8 cellular contexts compared by ENCODE assay signal in genomic region chr2:33441235-33441810, GRCh38. TPM values are rescaled to one million over a fixed set of nuclear protein-coding genes. Genes with fewer than 3 reads are reported as not detected.
DNase-seq lines count a peak whose midpoint lies in the region; ATAC-seq and TF ChIP-seq lines count a peak whose summit lies in the region.

No MANE protein-coding gene starts in this region.

- H3K9me3 Mint-ChIP-seq in activated CD8-positive, alpha-beta T cell treated with anti-CD3 and anti-CD28 coated beads for 36 hours = no peaks in the 10 kb centered on the region
- H3K9me3 Mint-ChIP-seq in progenitor cell of endocrine pancreas (ENCODE audit: low read depth) = no peaks in the 10 kb centered on the region

- POLR2A ChIA-PET in HCT116 (lab: Charles Lee) = no interaction called here
- POLR2A ChIA-PET in activated CD8-positive, alpha-beta T cell treated with anti-CD3 and anti-CD28 coated beads for 36 hours (lab: Charles Lee) = no interaction called here

- no peaks in the 10 kb centered on the region for H3K9me2 ChIP-seq in HCT116 (ENCODE audit: insufficient read depth)

- no peaks in the 10 kb centered on the region for H3K9me3 ChIP-seq in HCT116 (ENCODE audit: control insufficient read depth in 1 of 2, insufficient read depth in 1 of 2, low read depth in 1 of 2, low read length in 2 of 2)

- no peak overlapping the region for H3K4me3 ChIP-seq in HCT116 (replicated peaks in 1 of 2; ENCODE audit: low read depth in 1 of 2, low read length in 2 of 2)

- no peak overlapping the region for H3K27ac ChIP-seq in 22Rv1
- no peak overlapping the region for H3K27ac ChIP-seq in HCT116 (ENCODE audit: low read depth, low read length)

- intact Hi-C loops in HCT116 (cut with micrococcal nuclease) = loop anchor here (5.0 kb wide), 1 partner anchor 404 kb away; no protein-coding TSS in a partner anchor
- intact Hi-C loops in activated CD8-positive, alpha-beta T cell treated with anti-CD3 and anti-CD28 coated beads for 36 hours (cut with micrococcal nuclease) = no loop called here

- no peaks in the 10 kb centered on the region for H3K4me1 ChIP-seq in HCT116 (ENCODE audit: control insufficient read depth in 1 of 2, insufficient read depth in 2 of 2, low read length in 2 of 2)

- TF ChIP-seq CTCF in 22Rv1 (IDR thresholded peaks at IDR 0.05) = peak; percentile 82
- TF ChIP-seq CTCF in HCT116 (IDR thresholded peaks at IDR 0.05 in 2 of 3, conservative IDR thresholded peaks at IDR 0.05 in 1 of 3; ENCODE audit: borderline replicate concordance in 1 of 3, insufficient read depth in 1 of 3, low read depth in 2 of 3, low read length in 2 of 3) = peak; percentile 49 to 72 (median 62); a peak in 5 of 6 replicates
- TF ChIP-seq CTCF in activated CD8-positive, alpha-beta T cell treated with anti-CD3 and anti-CD28 coated beads for 36 hours (IDR thresholded peaks at IDR 0.05) = peak; percentile 38
- peak; percentile 70 for TF ChIP-seq CTCF in progenitor cell of endocrine pancreas (IDR thresholded peaks at IDR 0.05; ENCODE audit: unreplicated experiment)

- peak overlapping the region; percentile 73 for H2AFZ ChIP-seq in HCT116 (ENCODE audit: low read depth, low read length, poor library complexity, severe bottlenecking)

- no TSS peak for BruUV-seq in HCT116 (replicated peaks; lab: Mats Ljungman, UMichigan)

- no peaks in the 10 kb centered on the region for H4K20me1 ChIP-seq in HCT116 (ENCODE audit: insufficient read depth)

- CTCF ChIA-PET in HCT116 (lab: Charles Lee) = interaction anchor here (0.6 to 1.9 kb wide), 8 partner anchors 9 to 158 kb away, joined by 3 to 23 read pairs (median 4); no protein-coding TSS in a partner anchor
- CTCF ChIA-PET in activated CD8-positive, alpha-beta T cell treated with anti-CD3 and anti-CD28 coated beads for 36 hours (lab: Charles Lee) = interaction anchor here (0.8 to 1.4 kb wide), 7 partner anchors 9 to 142 kb away, joined by 3 to 5 read pairs (median 3); no protein-coding TSS in a partner anchor

- H3K36me3 ChIP-seq in HCT116 (ENCODE audit: control insufficient read depth in 1 of 2, insufficient read depth in 2 of 2, low read length in 2 of 2) = no peaks in the 10 kb centered on the region

- no peaks in the 10 kb centered on the region for H3K4me1 Mint-ChIP-seq in activated CD8-positive, alpha-beta T cell treated with anti-CD3 and anti-CD28 coated beads for 36 hours (ENCODE audit: low read depth)
- H3K4me1 Mint-ChIP-seq in progenitor cell of endocrine pancreas (ENCODE audit: low read depth) = no peaks in the 10 kb centered on the region

- TF ChIP-seq POLR2A in HCT116 (IDR thresholded peaks at IDR 0.05; ENCODE audit: borderline replicate concordance, extremely low read depth, insufficient read depth, insufficient read length) = no peak

- H3K4me3 Mint-ChIP-seq in activated CD8-positive, alpha-beta T cell treated with anti-CD3 and anti-CD28 coated beads for 36 hours = no peak overlapping the region
- H3K4me3 Mint-ChIP-seq in progenitor cell of endocrine pancreas (ENCODE audit: low read depth) = no peak overlapping the region

- H3K9ac ChIP-seq in HCT116 (ENCODE audit: low read length) = no peak overlapping the region

- peaks cover 4% of the 10 kb centered on the region for H3K27me3 Mint-ChIP-seq in activated CD8-positive, alpha-beta T cell treated with anti-CD3 and anti-CD28 coated beads for 36 hours
- peaks cover 20% of the 10 kb centered on the region for H3K27me3 Mint-ChIP-seq in progenitor cell of endocrine pancreas

- no peaks in the 10 kb centered on the region for H3K36me3 Mint-ChIP-seq in activated CD8-positive, alpha-beta T cell treated with anti-CD3 and anti-CD28 coated beads for 36 hours (ENCODE audit: low read depth)
- H3K36me3 Mint-ChIP-seq in progenitor cell of endocrine pancreas (ENCODE audit: insufficient read depth) = no peaks in the 10 kb centered on the region

- H3K79me2 ChIP-seq in HCT116 (ENCODE audit: insufficient read depth, low read length) = no peaks in the 10 kb centered on the region

- no peaks in the 10 kb centered on the region for H3K27me3 ChIP-seq in HCT116 (ENCODE audit: insufficient read depth, low read length)

- ATAC-seq in HCT116 = peak; percentile 98
- ATAC-seq in activated CD8-positive, alpha-beta T cell treated with anti-CD3 and anti-CD28 coated beads for 36 hours = peak; percentile 53
- ATAC-seq in stimulated activated naive CD8-positive, alpha-beta T cell treated with anti-CD3 and anti-CD28 coated beads, Interleukin-15, Interleukin-2, amounts not matched to agents 100 U/mL and 50 U/mL, for 24 hours = no peak

- H3K27ac Mint-ChIP-seq in activated CD8-positive, alpha-beta T cell treated with anti-CD3 and anti-CD28 coated beads for 36 hours = no peak overlapping the region
- H3K27ac Mint-ChIP-seq in progenitor cell of endocrine pancreas = no peak overlapping the region

- peak; percentile 75 for TF ChIP-seq RAD21 in HCT116 (IDR thresholded peaks at IDR 0.05; ENCODE audit: low read depth)

- RAD21 ChIA-PET in HCT116 (lab: Charles Lee; ENCODE audit: low non-redundant PET in 1 of 2, low total read pairs in 2 of 2, uncharacterized antibody in 2 of 2, unreplicated experiment in 2 of 2) = interaction anchor here in 1 of 2 experiments (0.8 to 1.0 kb wide), 3 partner anchors 9 to 62 kb away, joined by 3 read pairs; no protein-coding TSS in a partner anchor

- DNase-seq in ELR (ENCODE audit: low read depth) (peak; percentile 74), HCT116 (ENCODE audit: low read depth, low spot score) (peak; percentile 34), NCI-H1930 (lab: John Stamatoyannopoulos, UW) (peak; percentile 35 to 51), globus pallidus (ENCODE audit: low spot score) (peak; percentile 93), progenitor cell of endocrine pancreas (ENCODE audit: low spot score, unreplicated experiment) (no peak)
- DNase-seq in activated CD8-positive, alpha-beta T cell treated with anti-CD3 and anti-CD28 coated beads for 36 hours = peak; percentile 32
- DNase-seq in stimulated activated naive CD8-positive, alpha-beta T cell treated with anti-CD3 and anti-CD28 coated beads, Interleukin-15, Interleukin-2, amounts not matched to agents 100 U/mL and 50 U/mL, for 24 hours = no peak

- H3K4me2 ChIP-seq in HCT116 (ENCODE audit: low read length) = no peak overlapping the region

TF ChIP-seq in HCT116, 20 proteins besides CTCF, POLR2A, EP300 and RAD21:
- no peak for TF ChIP-seq ZFX (IDR thresholded peaks at IDR 0.05)
- TF ChIP-seq REST (IDR thresholded peaks at IDR 0.05; ENCODE audit: low read depth) = no peak
TF ChIP-seq in HCT116: peak in this region for 0.

RNA-seq across cellular contexts. Expression of gene RASGRP3, which starts 35.1 kb away (rescaled TPM):
- total RNA-seq in HCT116 (2021; ENCODE audit: unreplicated experiment) (0.59 TPM), progenitor cell of endocrine pancreas (0.49 TPM in 1 of 2 replicates, not detected in the other)
- 0.16 and 0.45 TPM in 2 replicates for polyA plus RNA-seq in HCT116 (2012)
- total RNA-seq in activated CD8-positive, alpha-beta T cell treated with anti-CD3 and anti-CD28 coated beads for 36 hours = 1 to 10 TPM in 1 of 2 experiments, under 1 TPM in 1; 0.98 to 1.6 TPM

Comparison
In these comparisons a context has a peak if more than half of its experiments do, and no peak if none do; other contexts are left out.
1. DNase-seq: peak in ELR (single experiment), HCT116 (single experiment), NCI-H1930 (2 of 2), activated CD8-positive, alpha-beta T cell treated with anti-CD3 and anti-CD28 coated beads for 36 hours (single experiment) and globus pallidus (single experiment); none in progenitor cell of endocrine pancreas (single experiment) and stimulated activated naive CD8-positive, alpha-beta T cell treated with anti-CD3 and anti-CD28 coated beads, Interleukin-15, Interleukin-2, amounts not matched to agents 100 U/mL and 50 U/mL, for 24 hours (single experiment).
2. Peak in every context shown above with its lines, with median percentiles within 50 percentile points of each other: CTCF ChIP-seq.